ENCODE assay signal across 1 cellular context in genomic region chr2:169294001-169294675, GRCh38.
TF ChIP-seq lines count a peak whose summit lies in the region.

No MANE protein-coding gene starts in this region.

TF ChIP-seq in HepG2, 621 proteins besides CTCF, POLR2A, EP300 and RAD21:
- TF ChIP-seq ZNF232 (CRISPR knock-in tag; IDR thresholded peaks at IDR 0.05; ENCODE audit: borderline replicate concordance) (no peak), ZNF777 (CRISPR knock-in tag; IDR thresholded peaks at IDR 0.05) (no peak), ZNF30 (CRISPR knock-in tag; IDR thresholded peaks at IDR 0.05) (no peak), TBL1XR1 (IDR thresholded peaks at IDR 0.05; ENCODE audit: borderline replicate concordance, low read length, partially characterized antibody) (peak; percentile 54), ZNF12 (CRISPR knock-in tag; IDR thresholded peaks at IDR 0.05) (0 out of 2 replicates have a peak, but pooled peaks have one; percentile 33), CEBPB (IDR thresholded peaks at IDR 0.05; ENCODE audit: borderline replicate concordance, low read depth, low read length) (peak; percentile 19; the same call in 1 of the 2 replicates), BCL6 (CRISPR knock-in tag; IDR thresholded peaks at IDR 0.05) (peak; percentile 85), SKI (IDR thresholded peaks at IDR 0.05; ENCODE audit: partially characterized antibody) (peak; percentile 36), REXO4 (CRISPR knock-in tag; IDR thresholded peaks at IDR 0.05; ENCODE audit: borderline replicate concordance) (no peak), FOXA1 (IDR thresholded peaks at IDR 0.05) (no peak), FOXA1 (CRISPR knock-in tag; IDR thresholded peaks at IDR 0.05) (peak; percentile 67), SOX13 (IDR thresholded peaks at IDR 0.05) (no peak), SOX13 (CRISPR knock-in tag; conservative IDR thresholded peaks at IDR 0.05 in 1 of 2, IDR thresholded peaks at IDR 0.05 in 1 of 2) (0 out of 4 replicates have a peak, but pooled peaks of 1 of the 2 experiments have one; percentile 9), FOXA3 (CRISPR knock-in tag; IDR thresholded peaks at IDR 0.05) (peak; percentile 35; the same call in 1 of the 2 replicates), ARID5B (CRISPR knock-in tag; IDR thresholded peaks at IDR 0.05) (peak; percentile 66), ZKSCAN5 (CRISPR knock-in tag; IDR thresholded peaks at IDR 0.05) (no peak), AHDC1 (CRISPR knock-in tag; IDR thresholded peaks at IDR 0.05; ENCODE audit: borderline replicate concordance) (0 out of 2 replicates have a peak, but pooled peaks have one; percentile 19), NONO (IDR thresholded peaks at IDR 0.05) (no peak), NONO (CRISPR knock-in tag; conservative IDR thresholded peaks at IDR 0.05) (0 out of 2 replicates have a peak, but pooled peaks have one; percentile 40)
- TF ChIP-seq, protein P1, sequence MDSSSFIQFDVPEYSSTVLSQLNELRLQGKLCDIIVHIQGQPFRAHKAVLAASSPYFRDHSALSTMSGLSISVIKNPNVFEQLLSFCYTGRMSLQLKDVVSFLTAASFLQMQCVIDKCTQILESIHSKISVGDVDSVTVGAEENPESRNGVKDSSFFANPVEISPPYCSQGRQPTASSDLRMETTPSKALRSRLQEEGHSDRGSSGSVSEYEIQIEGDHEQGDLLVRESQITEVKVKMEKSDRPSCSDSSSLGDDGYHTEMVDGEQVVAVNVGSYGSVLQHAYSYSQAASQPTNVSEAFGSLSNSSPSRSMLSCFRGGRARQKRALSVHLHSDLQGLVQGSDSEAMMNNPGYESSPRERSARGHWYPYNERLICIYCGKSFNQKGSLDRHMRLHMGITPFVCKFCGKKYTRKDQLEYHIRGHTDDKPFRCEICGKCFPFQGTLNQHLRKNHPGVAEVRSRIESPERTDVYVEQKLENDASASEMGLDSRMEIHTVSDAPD (CRISPR knock-in tag; IDR thresholded peaks at IDR 0.05) = peak; percentile 78; the same call in 1 of the 2 replicates
- TF ChIP-seq, protein P2, sequence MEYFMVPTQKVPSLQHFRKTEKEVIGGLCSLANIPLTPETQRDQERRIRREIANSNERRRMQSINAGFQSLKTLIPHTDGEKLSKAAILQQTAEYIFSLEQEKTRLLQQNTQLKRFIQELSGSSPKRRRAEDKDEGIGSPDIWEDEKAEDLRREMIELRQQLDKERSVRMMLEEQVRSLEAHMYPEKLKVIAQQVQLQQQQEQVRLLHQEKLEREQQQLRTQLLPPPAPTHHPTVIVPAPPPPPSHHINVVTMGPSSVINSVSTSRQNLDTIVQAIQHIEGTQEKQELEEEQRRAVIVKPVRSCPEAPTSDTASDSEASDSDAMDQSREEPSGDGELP (IDR thresholded peaks at IDR 0.05; ENCODE audit: borderline replicate concordance, low read depth) = 0 out of 2 replicates have a peak, but pooled peaks have one; percentile 17
